In genomic region chr4:52834641-52835456, GRCh38 we compare ENCODE assay signal across 1 cellular context. TPM values are rescaled to one million over a fixed set of nuclear protein-coding genes. Genes with fewer than 3 reads are reported as not detected.
"Had no signal": no experiment of that assay in that cellular context is flagged by ENCODE, and none has a peak within 500 bp of the region (broad histone marks: within the 10 kb centered on the region; RNA-seq: fewer than 3 reads in every experiment).

No MANE protein-coding gene starts in this region.

RNA-seq across cellular contexts. Expression of gene RASL11B, which starts 27.3 kb away (rescaled TPM):
- total RNA-seq: activated B cell treated with CpG ODN at 0.5 μM for 24 hours had no signal
